Comparison of ENCODE assay signal across 23 cellular contexts in the genomic region with DNA sequence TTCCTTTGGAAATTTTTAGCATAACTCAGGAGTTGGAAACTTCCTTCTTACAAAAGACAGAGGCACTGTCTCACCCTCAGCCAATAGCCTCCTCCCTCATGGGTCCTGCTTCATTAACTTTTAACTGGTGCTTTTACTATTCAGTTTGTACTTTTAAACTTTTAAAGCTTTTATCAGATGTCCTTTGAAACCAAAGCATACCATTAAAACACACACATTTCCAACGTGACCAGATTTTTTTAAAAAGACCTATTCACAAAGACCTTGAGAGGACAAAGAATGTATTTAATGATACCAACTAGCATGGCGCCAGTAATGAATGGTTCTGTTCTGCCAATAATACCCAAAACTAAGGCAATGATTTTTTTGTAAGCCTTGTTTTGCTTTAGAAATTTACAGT.
DNase-seq lines count a peak whose midpoint lies in the region; ATAC-seq and TF ChIP-seq lines count a peak whose summit lies in the region.
"Had no signal": no experiment of that assay in that cellular context is flagged by ENCODE, and none has a peak within 500 bp of the region (broad histone marks: within the 10 kb centered on the region; RNA-seq: fewer than 3 reads in every experiment).

No MANE protein-coding gene starts in this region.

- TF ChIP-seq CTCF in VCaP (conservative IDR thresholded peaks at IDR 0.05) (no peak), foreskin keratinocyte (conservative IDR thresholded peaks at IDR 0.05) (no peak)

- ATAC-seq in foreskin keratinocyte = no peak
- no peak for ATAC-seq in GM21576 (IDR thresholded peaks at IDR 0.05; ENCODE audit: unreplicated experiment)
- ATAC-seq: GM12878, K562 had no signal

- H3K36me3 ChIP-seq in muscle layer of colon (ENCODE audit: insufficient read depth, low read length) = no peaks in the 10 kb centered on the region
- H3K36me3 ChIP-seq: BLaER1, MG63 had no signal

- no peaks in the 10 kb centered on the region for H3K9me3 ChIP-seq in muscle layer of colon (ENCODE audit: low read length)
- H3K9me3 ChIP-seq: BLaER1, MG63 had no signal

- H3K4me1 ChIP-seq in muscle layer of colon (ENCODE audit: insufficient read depth, low read length) = peaks cover 17% of the 10 kb centered on the region
- H3K4me1 ChIP-seq in foreskin keratinocyte = no peaks in the 10 kb centered on the region
- H3K4me1 ChIP-seq: BLaER1 had no signal

- peak; percentile 53 for DNase-seq in NCI-H2227 treated with DMSO at 0.1 percent for 48 hours (lab: John Stamatoyannopoulos, UW)
- DNase-seq in NCI-H2227 (lab: John Stamatoyannopoulos, UW; ENCODE audit: unreplicated experiment) = no peak
- DNase-seq in renal cortical epithelial cell (ENCODE audit: low read depth) = peak; percentile 64
- DNase-seq in NCI-H1092 treated with DMSO at 0.1 percent for 48 hours (lab: John Stamatoyannopoulos, UW) = no peak
- no peak for DNase-seq in foreskin keratinocyte
- DNase-seq: ACHN; CD4-positive, alpha-beta T cell; DND-41; H7; HFFc6; MG63; NCI-H1436; NCI-H187 treated with DMSO at 0.1 percent for 48 hours; NCI-H2107; NCI-H510A treated with DMSO at 0.1 percent for 48 hours; NCI-H748 treated with DMSO at 0.1 percent for 48 hours had no signal

- H3K27ac ChIP-seq in VCaP (peak overlapping the region; percentile 43; the same call in 1 of the 2 replicates), muscle layer of colon (ENCODE audit: low read depth, low read length) (peak overlapping the region; percentile 16), foreskin keratinocyte (no peak overlapping the region)
- H3K27ac ChIP-seq: 22Rv1, BLaER1 had no signal

- no peak overlapping the region for H3K4me3 ChIP-seq in muscle layer of colon (ENCODE audit: low read depth in 1 of 2, low read length in 2 of 2)
- H3K4me3 ChIP-seq: BLaER1, GM12878, K562, MG63 had no signal

- H3K9ac ChIP-seq in muscle layer of colon (ENCODE audit: low read length) = no peak overlapping the region
- H3K9ac ChIP-seq: BLaER1 had no signal

- H3K27me3 ChIP-seq in muscle layer of colon (ENCODE audit: control insufficient read depth in 1 of 2, insufficient read depth in 2 of 2, low read length in 2 of 2) (no peaks in the 10 kb centered on the region), foreskin keratinocyte (no peaks in the 10 kb centered on the region)
- H3K27me3 ChIP-seq: BLaER1, MG63 had no signal

Comparison
In these comparisons a context has a peak if more than half of its experiments do, and no peak if none do; other contexts are left out.
1. DNase-seq: peak in NCI-H2227 treated with DMSO at 0.1 percent for 48 hours (single experiment) and renal cortical epithelial cell (single experiment); none in NCI-H2227 (single experiment), NCI-H1092 treated with DMSO at 0.1 percent for 48 hours (single experiment) and foreskin keratinocyte (0 of 2).